In genomic region chr14:54627718-54628345, GRCh38 we compare ENCODE assay signal across 8 cellular contexts.
DNase-seq lines count a peak whose midpoint lies in the region; ATAC-seq and TF ChIP-seq lines count a peak whose summit lies in the region.

No MANE protein-coding gene starts in this region.

- WGBS in heart right ventricle, 2 donors: 10 to 15% methylated on average over 11 of the region's 11 CpGs

- ATAC-seq in GM19438 (IDR thresholded peaks at IDR 0.05; ENCODE audit: low read depth, unreplicated experiment) (peak; percentile 78), HG03565 (IDR thresholded peaks at IDR 0.05; ENCODE audit: unreplicated experiment) (peak; percentile 62), heart right ventricle (peak; percentile 82 to 94 (median 90)), sciatic nerve (peak; percentile 88)
- ATAC-seq in activated naive CD4-positive, alpha-beta T cell treated with anti-CD3 and anti-CD28 coated beads, Interleukin-2, amount 50 U/mL, for 72 hours: peak; percentile 83 to 85

- H3K27me3 ChIP-seq in heart right ventricle: no peaks in the 10 kb centered on the region

- intact Hi-C loops in heart right ventricle (cut with DNase I): loop anchor here in 3 of 10 donors (5.0 to 10.0 kb wide), 2 partner anchors 53 to 61 kb away; partner anchors contain the start of gene SAMD4A (in 2 of the 3)
- intact Hi-C loops in sciatic nerve (cut with DNase I): no loop called here

- H3K27me3 Mint-ChIP-seq in glutamatergic neuron (ENCODE audit: unreplicated experiment): peaks cover 3% of the 10 kb centered on the region

- H3K4me3 Mint-ChIP-seq in glutamatergic neuron (ENCODE audit: unreplicated experiment): no peak overlapping the region

- H3K4me1 Mint-ChIP-seq in glutamatergic neuron (ENCODE audit: low read depth, unreplicated experiment): no peaks in the 10 kb centered on the region

- H3K4me3 ChIP-seq in AG10803 (ENCODE audit: low read length) (peak overlapping the region; percentile 31), heart right ventricle (peak overlapping the region in 9 of 10 donors; percentile 4 to 50 (median 26))

- peak overlapping the region; percentile 97 to 98 for H3K27ac Mint-ChIP-seq in activated naive CD4-positive, alpha-beta T cell treated with anti-CD3 and anti-CD28 coated beads, Interleukin-2, amount 50 U/mL, for 72 hours
- no peak overlapping the region for H3K27ac Mint-ChIP-seq in glutamatergic neuron (ENCODE audit: unreplicated experiment)

- peaks cover 8 to 10% of the 10 kb centered on the region in 2 donors for H3K36me3 Mint-ChIP-seq in activated naive CD4-positive, alpha-beta T cell treated with anti-CD3 and anti-CD28 coated beads, Interleukin-2, amount 50 U/mL, for 72 hours
- no peaks in the 10 kb centered on the region for H3K36me3 Mint-ChIP-seq in glutamatergic neuron (ENCODE audit: unreplicated experiment)

- DNase-seq in AG10803 (ENCODE audit: low read depth) (peak; percentile 77), heart right ventricle (peak; percentile 33 to 85), sciatic nerve (ENCODE audit: low spot score) (peak; percentile 62), glutamatergic neuron (no peak), RPMI8226 (no peak)
- peak in 1 of 2 donors; percentile 37 for DNase-seq in activated naive CD4-positive, alpha-beta T cell treated with anti-CD3 and anti-CD28 coated beads, Interleukin-2, amount 50 U/mL, for 72 hours (ENCODE audit: low spot score in 2 of 2)

- peaks cover 3 to 6% of the 10 kb centered on the region in 2 donors for H3K9me3 Mint-ChIP-seq in activated naive CD4-positive, alpha-beta T cell treated with anti-CD3 and anti-CD28 coated beads, Interleukin-2, amount 50 U/mL, for 72 hours
- peaks cover 1% of the 10 kb centered on the region for H3K9me3 Mint-ChIP-seq in glutamatergic neuron (ENCODE audit: unreplicated experiment)

- peak overlapping the region; percentile 38 to 92 (median 78) for H3K27ac ChIP-seq in heart right ventricle

- H3K9me3 ChIP-seq in heart right ventricle: no peaks in the 10 kb centered on the region

- no peaks in the 10 kb centered on the region for H3K36me3 ChIP-seq in heart right ventricle

- peaks cover 6 to 67% (median 62%) of the 10 kb centered on the region in 9 donors for H3K4me1 ChIP-seq in heart right ventricle

- TF ChIP-seq CTCF in AG10803 (conservative IDR thresholded peaks at IDR 0.05; ENCODE audit: low read length): no peak
- no peak for TF ChIP-seq CTCF in heart right ventricle (IDR thresholded peaks at IDR 0.05)
- TF ChIP-seq CTCF in glutamatergic neuron (IDR thresholded peaks at IDR 0.05; ENCODE audit: partially characterized antibody, unreplicated experiment): no peak

Comparison
In these comparisons a context has a peak if more than half of its experiments do, and no peak if none do; other contexts are left out.
1. DNase-seq: peak in AG10803 (single experiment), heart right ventricle (2 of 2) and sciatic nerve (single experiment); none in glutamatergic neuron (single experiment) and RPMI8226 (single experiment).
2. Peak in every context shown above with its lines, with median percentiles within 50 percentile points of each other: ATAC-seq.